Comparison of ENCODE assay signal across 8 cellular contexts in genomic region chr1:16387201-16388185, GRCh38. TPM values are rescaled to one million over a fixed set of nuclear protein-coding genes. Genes with fewer than 3 reads are reported as not detected.
A peak's percentile ranks its signal among the peaks of the same experiment; 100 is the strongest.
DNase-seq lines count a peak whose midpoint lies in the region; ATAC-seq and TF ChIP-seq lines count a peak whose summit lies in the region.

No MANE protein-coding gene starts in this region.

- DNase-seq in activated naive CD4-positive, alpha-beta T cell treated with anti-CD3 and anti-CD28 coated beads for 36 hours: no peak
- DNase-seq in activated naive CD4-positive, alpha-beta T cell (lab: John Stamatoyannopoulos, UW): no peak
- no peak for DNase-seq in activated naive CD8-positive, alpha-beta T cell treated with anti-CD3 and anti-CD28 coated beads, Interleukin-2, amount 50 U/mL, for 24 hours
- DNase-seq in lung microvascular endothelial cell (ENCODE audit: low read depth in 2 of 2) (peak; percentile 52 to 82), upper lobe of right lung (peak; percentile 77), ACHN (no peak), hippocampal formation (lab: John Stamatoyannopoulos, UW) (no peak), NCI-H1930 (lab: John Stamatoyannopoulos, UW) (no peak)

- no peaks in the 10 kb centered on the region for H3K9me3 ChIP-seq in upper lobe of right lung

- H3K4me1 Mint-ChIP-seq in activated naive CD4-positive, alpha-beta T cell treated with anti-CD3 and anti-CD28 coated beads for 36 hours (ENCODE audit: low read depth): peaks cover 80% of the 10 kb centered on the region
- H3K4me1 Mint-ChIP-seq in activated naive CD8-positive, alpha-beta T cell treated with anti-CD3 and anti-CD28 coated beads, Interleukin-2, amount 50 U/mL, for 24 hours: peaks cover 86% of the 10 kb centered on the region

- H3K27me3 Mint-ChIP-seq in activated naive CD4-positive, alpha-beta T cell treated with anti-CD3 and anti-CD28 coated beads for 36 hours (ENCODE audit: low read depth): no peaks in the 10 kb centered on the region
- no peaks in the 10 kb centered on the region for H3K27me3 Mint-ChIP-seq in activated naive CD8-positive, alpha-beta T cell treated with anti-CD3 and anti-CD28 coated beads, Interleukin-2, amount 50 U/mL, for 24 hours

- peak overlapping the region; percentile 75 for H3K27ac Mint-ChIP-seq in activated naive CD4-positive, alpha-beta T cell treated with anti-CD3 and anti-CD28 coated beads for 36 hours
- peak overlapping the region; percentile 85 for H3K27ac Mint-ChIP-seq in activated naive CD8-positive, alpha-beta T cell treated with anti-CD3 and anti-CD28 coated beads, Interleukin-2, amount 50 U/mL, for 24 hours

- H3K27ac ChIP-seq in upper lobe of right lung: peak overlapping the region; percentile 58

- H3K4me1 ChIP-seq in upper lobe of right lung: peaks cover 46% of the 10 kb centered on the region

- H3K4me3 Mint-ChIP-seq in activated naive CD4-positive, alpha-beta T cell treated with anti-CD3 and anti-CD28 coated beads for 36 hours: peak overlapping the region; percentile 53
- peak overlapping the region; percentile 74 for H3K4me3 Mint-ChIP-seq in activated naive CD8-positive, alpha-beta T cell treated with anti-CD3 and anti-CD28 coated beads, Interleukin-2, amount 50 U/mL, for 24 hours

- no peaks in the 10 kb centered on the region for H3K36me3 ChIP-seq in upper lobe of right lung

- CTCF ChIA-PET in activated naive CD4-positive, alpha-beta T cell treated with anti-CD3 and anti-CD28 coated beads for 36 hours (lab: Charles Lee): interaction anchor here (0.5 to 1.0 kb wide), 4 partner anchors 24 to 303 kb away, joined by 3 to 4 read pairs (median 4); no protein-coding TSS in a partner anchor

- peak; percentile 16 for ATAC-seq in activated naive CD8-positive, alpha-beta T cell treated with anti-CD3 and anti-CD28 coated beads, Interleukin-2, amount 50 U/mL, for 24 hours
- peak; percentile 80 for ATAC-seq in upper lobe of right lung

- H3K9me3 Mint-ChIP-seq in activated naive CD4-positive, alpha-beta T cell treated with anti-CD3 and anti-CD28 coated beads for 36 hours: no peaks in the 10 kb centered on the region
- no peaks in the 10 kb centered on the region for H3K9me3 Mint-ChIP-seq in activated naive CD8-positive, alpha-beta T cell treated with anti-CD3 and anti-CD28 coated beads, Interleukin-2, amount 50 U/mL, for 24 hours

- no peak for TF ChIP-seq CTCF in upper lobe of right lung (IDR thresholded peaks at IDR 0.05)

- intact Hi-C loops in activated naive CD4-positive, alpha-beta T cell treated with anti-CD3 and anti-CD28 coated beads for 36 hours (cut with micrococcal nuclease): loop anchor here (5.0 kb wide), 2 partner anchors 35 to 55 kb away; partner anchors contain the start of gene NECAP2
- intact Hi-C loops in upper lobe of right lung (cut with DNase I): no loop called here

- peaks cover 10% of the 10 kb centered on the region for H3K36me3 Mint-ChIP-seq in activated naive CD4-positive, alpha-beta T cell treated with anti-CD3 and anti-CD28 coated beads for 36 hours (ENCODE audit: low read depth)
- peaks cover 12% of the 10 kb centered on the region for H3K36me3 Mint-ChIP-seq in activated naive CD8-positive, alpha-beta T cell treated with anti-CD3 and anti-CD28 coated beads, Interleukin-2, amount 50 U/mL, for 24 hours (ENCODE audit: low read depth)

- H3K4me3 ChIP-seq in upper lobe of right lung: peak overlapping the region; percentile 34

- in situ Hi-C loops in ACHN (cut with HindIII; ENCODE audit: low pct_ligation_motif_present, low pct_unique_long_range_greater_than_20kb, low sequenced_read_pairs): no loop called here

- H3K27me3 ChIP-seq in upper lobe of right lung: no peaks in the 10 kb centered on the region

RNA-seq across cellular contexts. Expression of gene SZRD1, which starts 20.5 kb away (rescaled TPM):
- total RNA-seq in activated naive CD4-positive, alpha-beta T cell treated with anti-CD3 and anti-CD28 coated beads for 36 hours: 100 to 1,000 TPM; 169 to 179 TPM
- total RNA-seq in lung microvascular endothelial cell: 24.4 and 28.4 TPM in 2 replicates
- total RNA-seq in upper lobe of right lung: 110 TPM

RNA-seq across cellular contexts. Expression of gene FBXO42, which starts 35.2 kb away (rescaled TPM):
- 10 to 100 TPM in 1 of 2 experiments, 1 to 10 TPM in 1; 7.5 to 10.2 TPM for total RNA-seq in activated naive CD4-positive, alpha-beta T cell treated with anti-CD3 and anti-CD28 coated beads for 36 hours
- total RNA-seq in lung microvascular endothelial cell (5.2 and 6.3 TPM in 2 replicates), upper lobe of right lung (21.0 TPM)

RNA-seq across cellular contexts. Expression of gene SPATA21, which starts 49.7 kb away (rescaled TPM):
- not detected for total RNA-seq in activated naive CD4-positive, alpha-beta T cell treated with anti-CD3 and anti-CD28 coated beads for 36 hours
- total RNA-seq in lung microvascular endothelial cell (not detected in 2 replicates), upper lobe of right lung (not detected)

RNA-seq across cellular contexts. Expression of gene NECAP2, which starts 53.0 kb away (rescaled TPM):
- 10 to 100 TPM; 53.3 to 53.4 TPM for total RNA-seq in activated naive CD4-positive, alpha-beta T cell treated with anti-CD3 and anti-CD28 coated beads for 36 hours
- total RNA-seq in lung microvascular endothelial cell (132 and 179 TPM in 2 replicates), upper lobe of right lung (78.1 TPM)

Comparison
In these comparisons a context has a peak if more than half of its experiments do, and no peak if none do; other contexts are left out.
1. DNase-seq: peak in lung microvascular endothelial cell (2 of 2) and upper lobe of right lung (single experiment); none in activated naive CD4-positive, alpha-beta T cell treated with anti-CD3 and anti-CD28 coated beads for 36 hours (single experiment), activated naive CD4-positive, alpha-beta T cell (0 of 4), activated naive CD8-positive, alpha-beta T cell treated with anti-CD3 and anti-CD28 coated beads, Interleukin-2, amount 50 U/mL, for 24 hours (single experiment), ACHN (single experiment), hippocampal formation (0 of 2) and NCI-H1930 (0 of 2).